2 cellular contexts compared by ENCODE assay signal in the genomic region with DNA sequence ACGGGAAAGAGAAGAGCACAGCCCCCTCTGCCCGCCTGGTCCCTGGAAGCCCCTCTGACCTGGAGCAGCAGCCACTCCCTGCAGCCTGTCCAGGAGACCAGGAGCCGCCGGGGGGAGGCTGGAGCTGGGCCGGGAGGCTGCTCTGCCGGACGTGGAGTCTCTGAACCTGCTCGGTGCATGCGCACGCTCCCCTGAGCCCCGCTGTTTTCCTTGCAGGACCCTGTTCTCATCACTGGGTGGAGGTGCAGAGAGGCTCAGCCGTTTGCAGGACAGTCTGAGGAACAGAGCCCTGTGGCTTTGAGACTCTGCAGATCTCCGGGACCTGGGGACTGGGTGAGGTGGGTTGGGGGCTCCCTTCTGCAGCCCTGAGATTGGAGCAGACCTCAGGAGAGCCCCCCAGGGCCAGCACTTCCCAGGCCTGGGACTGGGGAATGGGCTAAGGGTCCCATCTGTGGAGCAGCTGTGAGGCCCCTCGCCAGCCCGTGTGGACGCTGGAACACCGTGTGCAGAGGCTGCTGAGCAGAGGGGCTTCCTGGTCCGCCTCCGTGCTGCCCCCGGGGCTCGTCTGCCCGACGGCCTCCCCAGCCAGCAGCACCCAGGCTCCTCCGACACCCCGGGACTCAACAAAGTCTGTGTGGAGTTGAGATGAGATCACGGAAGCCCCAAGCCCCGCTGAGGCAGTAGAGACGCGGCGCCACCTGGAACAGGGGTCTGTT.
TF ChIP-seq lines count a peak whose summit lies in the region.

No MANE protein-coding gene starts in this region.

TF ChIP-seq in Ishikawa, 13 proteins besides CTCF, POLR2A, EP300 and RAD21:
- TF ChIP-seq ZBTB7A (IDR thresholded peaks at IDR 0.05; ENCODE audit: low read depth): 0 out of 2 replicates have a peak, but pooled peaks have one; percentile 21
- TF ChIP-seq TAF1 (IDR thresholded peaks at IDR 0.05; ENCODE audit: low read depth): no peak

TF ChIP-seq in H1, 55 proteins besides CTCF, POLR2A, EP300 and RAD21:
- no peak for TF ChIP-seq PHF8 (conservative IDR thresholded peaks at IDR 0.05; ENCODE audit: low read depth, low read length)
- TF ChIP-seq KDM5A (IDR thresholded peaks at IDR 0.05; ENCODE audit: low read length): no peak
- TF ChIP-seq KDM1A (IDR thresholded peaks at IDR 0.05; ENCODE audit: borderline replicate concordance, low read length): no peak
- TF ChIP-seq GTF2F1 (IDR thresholded peaks at IDR 0.05; ENCODE audit: borderline replicate concordance, low read depth, low read length): no peak
- TF ChIP-seq SIRT6 (IDR thresholded peaks at IDR 0.05; ENCODE audit: low read length): no peak
- TF ChIP-seq, protein P1, sequence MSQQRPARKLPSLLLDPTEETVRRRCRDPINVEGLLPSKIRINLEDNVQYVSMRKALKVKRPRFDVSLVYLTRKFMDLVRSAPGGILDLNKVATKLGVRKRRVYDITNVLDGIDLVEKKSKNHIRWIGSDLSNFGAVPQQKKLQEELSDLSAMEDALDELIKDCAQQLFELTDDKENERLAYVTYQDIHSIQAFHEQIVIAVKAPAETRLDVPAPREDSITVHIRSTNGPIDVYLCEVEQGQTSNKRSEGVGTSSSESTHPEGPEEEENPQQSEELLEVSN (IDR thresholded peaks at IDR 0.05): no peak
- TF ChIP-seq TCF12 (IDR thresholded peaks at IDR 0.05; ENCODE audit: low read depth, low read length): no peak
- TF ChIP-seq CBX5 (IDR thresholded peaks at IDR 0.05; ENCODE audit: low read depth, low read length): no peak
- no peak for TF ChIP-seq JUND (IDR thresholded peaks at IDR 0.05; ENCODE audit: low read length)
- no peak for TF ChIP-seq BACH1 (IDR thresholded peaks at IDR 0.05; ENCODE audit: low read length)
- TF ChIP-seq CEBPB (IDR thresholded peaks at IDR 0.05; ENCODE audit: low read depth, low read length): no peak
- TF ChIP-seq, protein P2, sequence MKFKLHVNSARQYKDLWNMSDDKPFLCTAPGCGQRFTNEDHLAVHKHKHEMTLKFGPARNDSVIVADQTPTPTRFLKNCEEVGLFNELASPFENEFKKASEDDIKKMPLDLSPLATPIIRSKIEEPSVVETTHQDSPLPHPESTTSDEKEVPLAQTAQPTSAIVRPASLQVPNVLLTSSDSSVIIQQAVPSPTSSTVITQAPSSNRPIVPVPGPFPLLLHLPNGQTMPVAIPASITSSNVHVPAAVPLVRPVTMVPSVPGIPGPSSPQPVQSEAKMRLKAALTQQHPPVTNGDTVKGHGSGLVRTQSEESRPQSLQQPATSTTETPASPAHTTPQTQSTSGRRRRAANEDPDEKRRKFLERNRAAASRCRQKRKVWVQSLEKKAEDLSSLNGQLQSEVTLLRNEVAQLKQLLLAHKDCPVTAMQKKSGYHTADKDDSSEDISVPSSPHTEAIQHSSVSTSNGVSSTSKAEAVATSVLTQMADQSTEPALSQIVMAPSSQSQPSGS (IDR thresholded peaks at IDR 0.05; ENCODE audit: low read length): no peak
- TF ChIP-seq CHD2 (IDR thresholded peaks at IDR 0.05; ENCODE audit: low read length): no peak
- TF ChIP-seq BCL11A (IDR thresholded peaks at IDR 0.05; ENCODE audit: low read depth in 2 of 2, low read length in 2 of 2): no peak
- no peak for TF ChIP-seq SIN3A (conservative IDR thresholded peaks at IDR 0.05 in 1 of 2, IDR thresholded peaks at IDR 0.05 in 1 of 2; ENCODE audit: low read depth in 1 of 2, low read length in 2 of 2)
- no peak for TF ChIP-seq SP2 (IDR thresholded peaks at IDR 0.05; ENCODE audit: low read length)
- no peak for TF ChIP-seq BRCA1 (IDR thresholded peaks at IDR 0.05; ENCODE audit: low read depth, low read length)
- no peak for TF ChIP-seq TBP (IDR thresholded peaks at IDR 0.05; ENCODE audit: low read depth, low read length)
- TF ChIP-seq, protein P3, sequence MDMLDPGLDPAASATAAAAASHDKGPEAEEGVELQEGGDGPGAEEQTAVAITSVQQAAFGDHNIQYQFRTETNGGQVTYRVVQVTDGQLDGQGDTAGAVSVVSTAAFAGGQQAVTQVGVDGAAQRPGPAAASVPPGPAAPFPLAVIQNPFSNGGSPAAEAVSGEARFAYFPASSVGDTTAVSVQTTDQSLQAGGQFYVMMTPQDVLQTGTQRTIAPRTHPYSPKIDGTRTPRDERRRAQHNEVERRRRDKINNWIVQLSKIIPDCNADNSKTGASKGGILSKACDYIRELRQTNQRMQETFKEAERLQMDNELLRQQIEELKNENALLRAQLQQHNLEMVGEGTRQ (IDR thresholded peaks at IDR 0.05; ENCODE audit: low read length): no peak
- no peak for TF ChIP-seq HDAC2 (IDR thresholded peaks at IDR 0.05; ENCODE audit: borderline replicate concordance in 1 of 2, low read depth in 2 of 2, low read length in 2 of 2)
